Comparison of ENCODE assay signal across 8 cellular contexts in genomic region chr11:62786318-62787004, GRCh38.
A peak's percentile ranks its signal among the peaks of the same experiment; 100 is the strongest.
DNase-seq lines count a peak whose midpoint lies in the region; ATAC-seq lines count a peak whose summit lies in the region.

No MANE protein-coding gene starts in this region.

- H3K27me3 ChIP-seq in layer of hippocampus (ENCODE audit: control insufficient read depth, insufficient read depth, low read length) = no peaks in the 10 kb centered on the region

- peak; percentile 70 for ATAC-seq in GM19023 (IDR thresholded peaks at IDR 0.05; ENCODE audit: unreplicated experiment)
- ATAC-seq in HG03342 (IDR thresholded peaks at IDR 0.05; ENCODE audit: unreplicated experiment) = peak; percentile 57

- DNase-seq in AML-193 (lab: John Stamatoyannopoulos, UW) (peak; percentile 66 to 85), NCI-H510A (lab: John Stamatoyannopoulos, UW) (peak; percentile 77)
- peak; percentile 90 for DNase-seq in activated CD4-positive, alpha-beta T cell treated with anti-CD3 and anti-CD28 coated beads for 48 hours
- DNase-seq in stimulated activated CD4-positive, alpha-beta T cell treated with anti-CD3 and anti-CD28 coated beads, Interleukin-1b, Interleukin-23, amount 100 ng/mL, for 4 hours (ENCODE audit: low read depth in 2 of 2) = peak; percentile 69 to 77

- H3K27ac ChIP-seq in cingulate gyrus (ENCODE audit: low read depth, low read length) (peak overlapping the region; percentile 88), layer of hippocampus (ENCODE audit: low read depth, low read length) (peak overlapping the region; percentile 95)

Comparison
In these comparisons a context has a peak if more than half of its experiments do, and no peak if none do; other contexts are left out.
1. Peak in every context shown above with its lines: DNase-seq, ATAC-seq and H3K27ac ChIP-seq.